23 cellular contexts compared by ENCODE assay signal in the genomic region with DNA sequence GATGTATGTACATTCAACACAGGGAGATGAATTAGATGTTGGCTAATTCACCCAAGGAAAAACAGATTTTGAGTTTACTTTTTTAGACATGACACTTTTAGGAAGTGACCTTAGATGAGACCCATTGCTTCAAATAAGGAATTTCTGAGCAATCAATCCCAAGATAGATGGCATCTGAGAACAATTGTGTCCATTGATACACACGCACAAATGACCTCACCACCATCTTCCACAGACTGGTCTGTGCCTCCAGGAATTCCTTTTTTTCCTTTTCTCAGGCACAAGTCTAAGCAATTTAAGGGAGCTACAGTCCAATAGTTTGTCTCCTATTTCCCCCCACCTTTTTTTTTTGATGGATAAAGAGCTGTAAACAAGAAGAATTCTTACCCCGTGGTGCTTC.
DNase-seq lines count a peak whose midpoint lies in the region; TF ChIP-seq lines count a peak whose summit lies in the region.
"Had no signal": no experiment of that assay in that cellular context is flagged by ENCODE, and none has a peak within 500 bp of the region (broad histone marks: within the 10 kb centered on the region; RNA-seq: fewer than 3 reads in every experiment).

No MANE protein-coding gene starts in this region.

- H3K4me3 Mint-ChIP-seq in brain (peak overlapping the region in 1 of 5 experiments; percentile 50), neural crest cell (no peak overlapping the region)
- H3K4me3 Mint-ChIP-seq: CD14-positive monocyte; CD4-positive, alpha-beta memory T cell; CD4-positive, CD25-positive, alpha-beta regulatory T cell; CD8-positive, alpha-beta memory T cell had no signal

- TF ChIP-seq POLR2A in uterus (IDR thresholded peaks at IDR 0.05): no peak

- H3K36me3 ChIP-seq in uterus: no peaks in the 10 kb centered on the region
- H3K36me3 ChIP-seq: BE2C, BLaER1 had no signal

- no peak overlapping the region for H3K4me3 ChIP-seq in uterus
- H3K4me3 ChIP-seq: BLaER1, GM12878 had no signal

- peak overlapping the region in 3 of 5 experiments; percentile 21 to 28 (median 27) for H3K27ac Mint-ChIP-seq in brain
- H3K27ac Mint-ChIP-seq in neural crest cell (ENCODE audit: unreplicated experiment): peak overlapping the region; percentile 72
- H3K27ac Mint-ChIP-seq: CD14-positive monocyte; CD4-positive, CD25-positive, alpha-beta regulatory T cell; CD8-positive, alpha-beta memory T cell had no signal

- no peaks in the 10 kb centered on the region for H3K9me3 ChIP-seq in uterus
- H3K9me3 ChIP-seq: BE2C, BLaER1, Caco-2 had no signal

- H3K4me1 Mint-ChIP-seq in brain (peaks cover 67% of the 10 kb centered on the region), neural crest cell (peaks cover 31% of the 10 kb centered on the region)
- H3K4me1 Mint-ChIP-seq: CD4-positive, alpha-beta memory T cell; CD4-positive, CD25-positive, alpha-beta regulatory T cell; CD8-positive, alpha-beta memory T cell had no signal

- DNase-seq in RPMI7951 (ENCODE audit: low read depth) (peak; percentile 16), foreskin melanocyte (peak; percentile 81), neural crest cell (ENCODE audit: low read depth, low spot score) (no peak), NOMO-1 (lab: John Stamatoyannopoulos, UW; ENCODE audit: unreplicated experiment in 2 of 2) (no peak), uterus (no peak), OCI-M2 (lab: John Stamatoyannopoulos, UW; ENCODE audit: unreplicated experiment) (no peak), NCI-H2081 (lab: John Stamatoyannopoulos, UW) (no peak)
- DNase-seq: 8988T; ACHN; BE2C; C1 segment of cervical spinal cord; Caco-2; Calu3; CD4-positive, alpha-beta memory T cell; CD4-positive, CD25-positive, alpha-beta regulatory T cell; CD8-positive, alpha-beta memory T cell; DND-41; EL; GDM1 had no signal

- H3K9me3 Mint-ChIP-seq in brain (peaks cover 6 to 10% (median 6%) of the 10 kb centered on the region in 5 experiments), neural crest cell (peaks cover 4% of the 10 kb centered on the region)
- H3K9me3 Mint-ChIP-seq: CD4-positive, CD25-positive, alpha-beta regulatory T cell had no signal

- H3K36me3 Mint-ChIP-seq in brain: no peaks in the 10 kb centered on the region
- no peaks in the 10 kb centered on the region for H3K36me3 Mint-ChIP-seq in neural crest cell (ENCODE audit: low read depth)
- H3K36me3 Mint-ChIP-seq: CD14-positive monocyte; CD4-positive, alpha-beta memory T cell; CD4-positive, CD25-positive, alpha-beta regulatory T cell; CD8-positive, alpha-beta memory T cell had no signal

- H3K4me1 ChIP-seq in uterus: no peaks in the 10 kb centered on the region
- H3K4me1 ChIP-seq: BE2C, Caco-2 had no signal

- intact Hi-C loops in uterus (cut with DNase I; ENCODE audit: low total_unique reads): no loop called here

- H3K27me3 Mint-ChIP-seq in brain: no peaks in the 10 kb centered on the region
- no peaks in the 10 kb centered on the region for H3K27me3 Mint-ChIP-seq in neural crest cell (ENCODE audit: low read depth)

- H3K27me3 ChIP-seq in uterus: no peaks in the 10 kb centered on the region
- H3K27me3 ChIP-seq: BE2C, BLaER1 had no signal

- no peak for TF ChIP-seq CTCF in brain (conservative IDR thresholded peaks at IDR 0.05)
- TF ChIP-seq CTCF in neural crest cell (conservative IDR thresholded peaks at IDR 0.05): no peak
- no peak for TF ChIP-seq CTCF in uterus (IDR thresholded peaks at IDR 0.05)

- no peak overlapping the region for H3K27ac ChIP-seq in uterus
- H3K27ac ChIP-seq: BLaER1 had no signal

Comparison
In these comparisons a context has a peak if more than half of its experiments do, and no peak if none do; other contexts are left out.
1. DNase-seq: peak in RPMI7951 (single experiment) and foreskin melanocyte (single experiment); none in neural crest cell (single experiment), NOMO-1 (0 of 2), uterus (0 of 2), OCI-M2 (single experiment) and NCI-H2081 (0 of 2).